10 cellular contexts compared by ENCODE assay signal in genomic region chr5:14810282-14810681, GRCh38.
DNase-seq lines count a peak whose midpoint lies in the region; ATAC-seq, FAIRE-seq and TF ChIP-seq lines count a peak whose summit lies in the region.
"Had no signal": no experiment of that assay in that cellular context is flagged by ENCODE, and none has a peak within 500 bp of the region (broad histone marks: within the 10 kb centered on the region; RNA-seq: fewer than 3 reads in every experiment).

No MANE protein-coding gene starts in this region.

- H3K9ac ChIP-seq in Loucy (ENCODE audit: low read depth, low read length, poor library complexity, severe bottlenecking) = peak overlapping the region; percentile 68

- H3K4me3 ChIP-seq in Loucy (ENCODE audit: low read length, poor library complexity, severe bottlenecking) = peak overlapping the region; percentile 68
- no peak overlapping the region for H3K4me3 ChIP-seq in bronchial epithelial cell (ENCODE audit: low read depth, low read length)

- no peak for ATAC-seq in CD4-positive, alpha-beta T cell (ENCODE audit: poor library complexity)
- no peak for ATAC-seq in natural killer cell

- intact Hi-C loops in CD4-positive, alpha-beta T cell (cut with DNase I, micrococcal nuclease) = loop anchor here in 1 of 2 experiments (10.0 kb wide), 1 partner anchor 65 kb away; no protein-coding TSS in a partner anchor
- intact Hi-C loops in natural killer cell (cut with micrococcal nuclease) = loop anchor here (10.0 kb wide), 1 partner anchor 145 kb away; the partner anchor contains the start of gene OTULIN

- no peak for FAIRE-seq in bronchial epithelial cell (lab: Jason Lieb, UNC)
- FAIRE-seq: kidney had no signal

- H3K9me3 ChIP-seq in CD4-positive, alpha-beta T cell (ENCODE audit: control insufficient read depth, low read length) = no peaks in the 10 kb centered on the region
- no peaks in the 10 kb centered on the region for H3K9me3 ChIP-seq in Loucy (ENCODE audit: insufficient read depth, low read depth, low read length)

- peaks cover 17% of the 10 kb centered on the region for H3K36me3 Mint-ChIP-seq in CD4-positive, alpha-beta T cell (ENCODE audit: low read depth)
- H3K36me3 Mint-ChIP-seq in natural killer cell = no peaks in the 10 kb centered on the region

- POLR2A ChIA-PET in CD4-positive, alpha-beta T cell (lab: Charles Lee) = interaction anchor here (0.7 to 1.9 kb wide), 19 partner anchors 9 to 228 kb away, joined by 3 to 14 read pairs (median 4); partner anchors contain the start of gene OTULINL

- H3K27ac ChIP-seq in CD4-positive, alpha-beta T cell (ENCODE audit: low read depth, low read length) = peak overlapping the region; percentile 3

- peaks cover 4% of the 10 kb centered on the region; the same call in 1 of the 2 replicates for H3K36me3 ChIP-seq in Loucy (ENCODE audit: insufficient read depth, low read length)
- no peaks in the 10 kb centered on the region for H3K36me3 ChIP-seq in bronchial epithelial cell (ENCODE audit: control insufficient read depth, insufficient read depth, low read length)

- no peaks in the 10 kb centered on the region for H3K27me3 Mint-ChIP-seq in CD4-positive, alpha-beta T cell
- no peaks in the 10 kb centered on the region for H3K27me3 Mint-ChIP-seq in natural killer cell (ENCODE audit: low read depth in 2 of 2)

- peak overlapping the region; percentile 71 for H3K4me3 Mint-ChIP-seq in CD4-positive, alpha-beta T cell
- H3K4me3 Mint-ChIP-seq in natural killer cell = peak overlapping the region; percentile 87

- TF ChIP-seq CTCF in CD4-positive, alpha-beta T cell (IDR thresholded peaks at IDR 0.05) = no peak
- TF ChIP-seq CTCF in Loucy (conservative IDR thresholded peaks at IDR 0.05; ENCODE audit: low read length) = no peak
- no peak for TF ChIP-seq CTCF in bronchial epithelial cell (IDR thresholded peaks at IDR 0.05; ENCODE audit: insufficient read depth, low read length, severe bottlenecking)
- no peak for TF ChIP-seq CTCF in natural killer cell (IDR thresholded peaks at IDR 0.05)

- peaks cover 40% of the 10 kb centered on the region for H3K4me1 ChIP-seq in Loucy (ENCODE audit: insufficient read depth, low read length, poor library complexity, severe bottlenecking)

- H3F3A ChIP-seq in Loucy (ENCODE audit: low read depth) = peaks cover 4% of the 10 kb centered on the region; the same call in 1 of the 2 replicates

- peaks cover 79% of the 10 kb centered on the region for H3K4me1 Mint-ChIP-seq in CD4-positive, alpha-beta T cell (ENCODE audit: low read depth)
- peaks cover 64 to 69% of the 10 kb centered on the region in 2 donors for H3K4me1 Mint-ChIP-seq in natural killer cell

- H3K27me3 ChIP-seq in CD4-positive, alpha-beta T cell (ENCODE audit: control insufficient read depth, insufficient read depth, low read length) = no peaks in the 10 kb centered on the region
- H3K27me3 ChIP-seq in Loucy (ENCODE audit: insufficient read depth, low read length, poor library complexity, severe bottlenecking) = no peaks in the 10 kb centered on the region
- H3K27me3 ChIP-seq in bronchial epithelial cell (ENCODE audit: control insufficient read depth, insufficient read depth, low read length) = no peaks in the 10 kb centered on the region

- H3K79me2 ChIP-seq in Loucy (ENCODE audit: insufficient read depth, low read length) = peaks cover 50% of the 10 kb centered on the region

- DNase-seq in CD4-positive, alpha-beta T cell = no peak
- DNase-seq in bronchial epithelial cell (ENCODE audit: low read depth) = peak; percentile 23
- no peak for DNase-seq in natural killer cell
- DNase-seq in HCEC 1CT = no peak
- DNase-seq in GDM1 (lab: John Stamatoyannopoulos, UW) = no peak
- no peak for DNase-seq in ureter (ENCODE audit: low spot score)
- DNase-seq in NCI-H524 treated with DMSO at 0.1 percent for 48 hours (lab: John Stamatoyannopoulos, UW) = no peak
- DNase-seq: effector CD8-positive, alpha-beta T cell had no signal

- no peaks in the 10 kb centered on the region for H4K20me1 ChIP-seq in Loucy (ENCODE audit: insufficient read depth, low read length, poor library complexity, severe bottlenecking)

- no peak overlapping the region for H2AFZ ChIP-seq in Loucy (ENCODE audit: low read length)

- H3K27ac Mint-ChIP-seq in CD4-positive, alpha-beta T cell = peak overlapping the region; percentile 90
- peak overlapping the region; percentile 90 to 94 for H3K27ac Mint-ChIP-seq in natural killer cell

- no peaks in the 10 kb centered on the region for H3K9me2 ChIP-seq in Loucy (replicated peaks; ENCODE audit: low read depth, low read length)

- H3K4me2 ChIP-seq in Loucy (ENCODE audit: low read depth, low read length, poor library complexity, severe bottlenecking) = peak overlapping the region; percentile 91

- CTCF ChIA-PET in CD4-positive, alpha-beta T cell (lab: Charles Lee) = interaction anchor here (1.2 to 1.6 kb wide), 2 partner anchors 9 to 60 kb away, joined by 3 to 14 read pairs; no protein-coding TSS in a partner anchor

- no peaks in the 10 kb centered on the region for H3K9me3 Mint-ChIP-seq in CD4-positive, alpha-beta T cell
- no peaks in the 10 kb centered on the region for H3K9me3 Mint-ChIP-seq in natural killer cell
